Comparison of ENCODE assay signal across 8 cellular contexts in the genomic region with DNA sequence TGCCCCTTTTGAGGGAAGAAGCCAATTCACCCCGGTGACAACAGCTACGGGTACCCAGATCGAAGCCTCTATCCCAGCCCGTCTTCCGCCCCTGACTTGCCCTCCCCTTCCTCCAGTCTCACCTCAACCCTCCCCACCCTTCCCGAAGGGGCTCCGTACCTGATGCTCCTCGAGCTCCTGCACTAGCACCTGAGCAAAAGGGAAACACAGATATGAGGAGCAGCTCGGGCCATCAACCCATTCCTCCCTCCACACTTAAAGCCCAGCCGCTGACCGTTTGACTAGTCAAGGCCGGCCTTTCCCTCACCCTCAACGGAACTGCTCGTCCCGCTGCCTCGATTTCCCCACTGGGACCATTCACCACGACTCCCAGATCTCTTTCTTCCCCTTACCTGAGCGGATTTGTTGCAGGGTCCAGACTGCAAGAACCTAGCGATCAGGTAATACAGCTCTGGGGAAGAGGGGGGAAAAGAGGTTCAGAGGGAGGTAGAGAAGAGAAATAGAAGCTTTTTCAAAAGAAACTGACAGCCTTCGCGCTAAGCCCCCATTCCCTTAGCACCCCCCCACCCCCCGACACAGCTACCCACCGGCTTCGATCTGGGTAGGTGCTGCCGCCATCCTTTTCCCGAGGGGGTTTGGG. TPM values are rescaled to one million over a fixed set of nuclear protein-coding genes. Genes with fewer than 3 reads are reported as not detected.
A peak's percentile ranks its signal among the peaks of the same experiment; 100 is the strongest.
DNase-seq lines count a peak whose midpoint lies in the region; ATAC-seq and TF ChIP-seq lines count a peak whose summit lies in the region.

No MANE protein-coding gene starts in this region.

- H3K27ac ChIP-seq in duodenal mucosa (ENCODE audit: low read depth, low read length) (peak overlapping the region; percentile 75), mesodermal cell (ENCODE audit: low read depth, low read length, severe bottlenecking) (no peak overlapping the region), subcutaneous abdominal adipose tissue (ENCODE audit: low read depth, low read length) (peak overlapping the region; percentile 86)

- intact Hi-C loops in Calu3 (cut with micrococcal nuclease; ENCODE audit: unreplicated experiment) (loop anchor here (5.0 to 10.0 kb wide), 2 partner anchors 42 to 124 kb away; no protein-coding TSS in a partner anchor), activated B cell treated with CpG ODN at 0.5 μM for 24 hours (cut with micrococcal nuclease) (loop anchor here (1.0 to 10.0 kb wide), 3 partner anchors 114 to 1864 kb away; partner anchors contain the start of gene P2RY10)

- TF ChIP-seq CTCF in Calu3 (IDR thresholded peaks at IDR 0.05; ENCODE audit: unreplicated experiment) (no peak), NB4 (IDR thresholded peaks at IDR 0.05; ENCODE audit: low read depth, low read length) (no peak), activated B cell treated with CpG ODN at 0.5 μM for 24 hours (IDR thresholded peaks at IDR 0.05) (no peak)

- 0% methylated on average over 9 of the region's 26 CpGs; no CpG with 5 or more reads in 1 of the 2 experiments for WGBS in mesodermal cell (ENCODE audit: insufficient coverage in 2 of 2), 2 experiments

- H3K4me3 ChIP-seq in NB4 (ENCODE audit: low read depth, low read length) (peak overlapping the region; percentile 82), duodenal mucosa (ENCODE audit: low read depth in 1 of 2, low read length in 2 of 2) (peak overlapping the region; percentile 88 to 98), mesodermal cell (ENCODE audit: extremely low read depth, insufficient read depth, low read length, poor library complexity, severe bottlenecking) (peak overlapping the region; percentile 56), subcutaneous abdominal adipose tissue (ENCODE audit: low read depth in 1 of 5, low read length in 5 of 5) (peak overlapping the region; percentile 54 to 83 (median 73))

- H3K9ac ChIP-seq in duodenal mucosa (ENCODE audit: low read depth in 1 of 2, low read length in 2 of 2), result peak overlapping the region; percentile 79 to 80
- H3K9ac ChIP-seq in subcutaneous abdominal adipose tissue (ENCODE audit: low read length in 5 of 5), result peak overlapping the region; percentile 43 to 72 (median 63)

- H3K9me3 ChIP-seq in duodenal mucosa (ENCODE audit: control insufficient read depth in 1 of 2, low read length in 2 of 2) (no peaks in the 10 kb centered on the region), mesodermal cell (ENCODE audit: control insufficient read depth, low read length) (no peaks in the 10 kb centered on the region), subcutaneous abdominal adipose tissue (ENCODE audit: control insufficient read depth in 5 of 5, low read length in 5 of 5) (no peaks in the 10 kb centered on the region)

- H3K36me3 Mint-ChIP-seq in Calu3 (ENCODE audit: insufficient read depth, unreplicated experiment), result peaks cover 31% of the 10 kb centered on the region
- H3K36me3 Mint-ChIP-seq in activated B cell treated with CpG ODN at 0.5 μM for 24 hours (ENCODE audit: low read depth), result peaks cover 7% of the 10 kb centered on the region

- TF ChIP-seq POLR2A in NB4 (IDR thresholded peaks at IDR 0.05; ENCODE audit: extremely low read depth, insufficient read length), result no peak

- no peaks in the 10 kb centered on the region for H3K27me3 ChIP-seq in duodenal mucosa (ENCODE audit: control insufficient read depth in 1 of 2, insufficient read depth in 2 of 2, low read length in 2 of 2)
- H3K27me3 ChIP-seq in subcutaneous abdominal adipose tissue (ENCODE audit: control insufficient read depth in 5 of 5, insufficient read depth in 4 of 5, low read length in 5 of 5), result no peaks in the 10 kb centered on the region

- POLR2A ChIA-PET in activated B cell treated with CpG ODN at 0.5 μM for 24 hours (lab: Charles Lee), result interaction anchor here (0.5 to 1.9 kb wide), 4 partner anchors 9 to 1622 kb away, joined by 3 to 19 read pairs (median 4); partner anchors contain the start of genes HMGN5 and SH3BGRL

- ATAC-seq in activated B cell treated with CpG ODN at 0.5 μM for 24 hours (ENCODE audit: low read depth), result no peak
- ATAC-seq in GM19395 (IDR thresholded peaks at IDR 0.05; ENCODE audit: unreplicated experiment), result no peak

- BruUV-seq in Calu3 (replicated peaks; lab: Mats Ljungman, UMichigan), result no TSS peak

- H3K4me1 Mint-ChIP-seq in Calu3 (ENCODE audit: low read depth, unreplicated experiment) (no peaks in the 10 kb centered on the region), activated B cell treated with CpG ODN at 0.5 μM for 24 hours (peaks cover 29% of the 10 kb centered on the region)

- H3K4me1 ChIP-seq in duodenal mucosa (ENCODE audit: control insufficient read depth in 1 of 2, insufficient read depth in 2 of 2, low read length in 2 of 2) (no peaks in the 10 kb centered on the region), mesodermal cell (ENCODE audit: control insufficient read depth, insufficient read depth, low read length, poor library complexity, severe bottlenecking) (no peaks in the 10 kb centered on the region), subcutaneous abdominal adipose tissue (ENCODE audit: control insufficient read depth in 5 of 5, insufficient read depth in 5 of 5, low read length in 5 of 5) (peaks cover 0 to 11% (median 4%) of the 10 kb centered on the region in 5 donors)

- H3K4me3 Mint-ChIP-seq in Calu3 (ENCODE audit: low read depth, unreplicated experiment) (peak overlapping the region; percentile 89), activated B cell treated with CpG ODN at 0.5 μM for 24 hours (peak overlapping the region; percentile 92)

- no peaks in the 10 kb centered on the region for H3K27me3 Mint-ChIP-seq in Calu3 (ENCODE audit: unreplicated experiment)
- H3K27me3 Mint-ChIP-seq in activated B cell treated with CpG ODN at 0.5 μM for 24 hours, result no peaks in the 10 kb centered on the region

- H3K36me3 ChIP-seq in duodenal mucosa (ENCODE audit: control insufficient read depth in 1 of 2, insufficient read depth in 2 of 2, low read length in 2 of 2), result no peaks in the 10 kb centered on the region
- peaks cover 2% of the 10 kb centered on the region for H3K36me3 ChIP-seq in mesodermal cell (ENCODE audit: control insufficient read depth, insufficient read depth, low read length)
- H3K36me3 ChIP-seq in subcutaneous abdominal adipose tissue (ENCODE audit: control insufficient read depth in 5 of 5, insufficient read depth in 5 of 5, low read length in 5 of 5), result no peaks in the 10 kb centered on the region

- CTCF ChIA-PET in Calu3 (lab: Charles Lee) (no interaction called here), activated B cell treated with CpG ODN at 0.5 μM for 24 hours (lab: Charles Lee) (no interaction called here)

- H3K9me3 Mint-ChIP-seq in Calu3 (ENCODE audit: low read depth, unreplicated experiment), result no peaks in the 10 kb centered on the region
- no peaks in the 10 kb centered on the region for H3K9me3 Mint-ChIP-seq in activated B cell treated with CpG ODN at 0.5 μM for 24 hours

- DNase-seq in Calu3 (peak; percentile 34), NB4 (ENCODE audit: low read depth) (peak; percentile 33), activated B cell treated with CpG ODN at 0.5 μM for 24 hours (peak; percentile 27), NCI-H1930 (lab: John Stamatoyannopoulos, UW) (no peak)

- H3K27ac Mint-ChIP-seq in Calu3 (ENCODE audit: unreplicated experiment) (peak overlapping the region; percentile 99), activated B cell treated with CpG ODN at 0.5 μM for 24 hours (peak overlapping the region; percentile 83)

RNA-seq across cellular contexts. Expression of gene BRWD3, which starts 0.7 kb away (rescaled TPM):
- total RNA-seq in Calu3 (2022) (25.2 and 40.6 TPM in 2 replicates), activated B cell treated with CpG ODN at 0.5 μM for 24 hours (31.6 and 36.2 TPM in 2 replicates)
- 18.0 TPM for polyA plus RNA-seq in mesodermal cell (2013, experiment 1 of 2)
- 17.5 TPM for polyA plus RNA-seq in mesodermal cell (2013, experiment 2 of 2)

Comparison
In these comparisons a context has a peak if more than half of its experiments do, and no peak if none do; other contexts are left out.
1. DNase-seq: peak in Calu3 (single experiment), NB4 (single experiment) and activated B cell treated with CpG ODN at 0.5 μM for 24 hours (single experiment); none in NCI-H1930 (0 of 2).
2. Peak in every context shown above with its lines, with median percentiles within 50 percentile points of each other: H3K4me3 ChIP-seq.